ENCODE assay signal across 8 cellular contexts in genomic region chr2:12720181-12720580, GRCh38. TPM values are rescaled to one million over a fixed set of nuclear protein-coding genes. Genes with fewer than 3 reads are reported as not detected.
A peak's percentile ranks its signal among the peaks of the same experiment; 100 is the strongest.
DNase-seq lines count a peak whose midpoint lies in the region; ATAC-seq and TF ChIP-seq lines count a peak whose summit lies in the region.

No MANE protein-coding gene starts in this region.

- H3K27ac ChIP-seq in CD8-positive, alpha-beta T cell (ENCODE audit: low read depth, low read length) = no peak overlapping the region
- H3K27ac ChIP-seq in OCI-LY1 (ENCODE audit: low read depth, low read length, poor library complexity, severe bottlenecking) (peak overlapping the region; percentile 83), ectodermal cell (ENCODE audit: insufficient read depth, low read depth, low read length, poor library complexity, severe bottlenecking) (no peak overlapping the region)

- H4K20me1 ChIP-seq in OCI-LY1 (ENCODE audit: insufficient read depth, low read length) = no peaks in the 10 kb centered on the region

- H3K36me3 ChIP-seq in CD8-positive, alpha-beta T cell (ENCODE audit: insufficient read depth, low read length) = peaks cover 5% of the 10 kb centered on the region
- H3K36me3 ChIP-seq in OCI-LY1 (ENCODE audit: insufficient read depth, low read length) (peaks cover 59% of the 10 kb centered on the region), ectodermal cell (ENCODE audit: control insufficient read depth, insufficient read depth, low read length) (peaks cover 18% of the 10 kb centered on the region), neuron (ENCODE audit: insufficient read depth, low read length) (peaks cover 24% of the 10 kb centered on the region)

- H3K4me3 Mint-ChIP-seq in CD8-positive, alpha-beta T cell = peak overlapping the region; percentile 97

- H3K79me2 ChIP-seq in OCI-LY1 (ENCODE audit: insufficient read depth, low read length) = peaks cover 77% of the 10 kb centered on the region

- H3K9me3 ChIP-seq in CD8-positive, alpha-beta T cell (ENCODE audit: low read length) = no peaks in the 10 kb centered on the region
- H3K9me3 ChIP-seq in OCI-LY1 (ENCODE audit: low read length) (no peaks in the 10 kb centered on the region), ectodermal cell (ENCODE audit: control insufficient read depth, low read length) (no peaks in the 10 kb centered on the region), neuron (ENCODE audit: low read length) (no peaks in the 10 kb centered on the region)

- H3K9me3 Mint-ChIP-seq in CD8-positive, alpha-beta T cell = no peaks in the 10 kb centered on the region

- H3F3A ChIP-seq in OCI-LY1 (ENCODE audit: insufficient read depth, low read length) = no peaks in the 10 kb centered on the region

- H3K4me2 ChIP-seq in OCI-LY1 (ENCODE audit: low read length) = peak overlapping the region; percentile 88

- H2AFZ ChIP-seq in OCI-LY1 (ENCODE audit: low read length) = no peak overlapping the region
- no peak overlapping the region for H2AFZ ChIP-seq in neuron (ENCODE audit: low read depth, low read length)

- intact Hi-C loops in CD8-positive, alpha-beta T cell (cut with DNase I, micrococcal nuclease) = loop anchor here (1.0 to 10.0 kb wide), 2 partner anchors 8 to 1565 kb away; partner anchors contain the start of gene SLC66A3 (in 1 of the 2)

- peaks cover 41% of the 10 kb centered on the region for H3K4me1 ChIP-seq in CD8-positive, alpha-beta T cell (ENCODE audit: insufficient read depth, low read length)
- peaks cover 58% of the 10 kb centered on the region for H3K4me1 ChIP-seq in OCI-LY1 (ENCODE audit: insufficient read depth, low read length, severe bottlenecking)
- peaks cover 19% of the 10 kb centered on the region for H3K4me1 ChIP-seq in ectodermal cell (ENCODE audit: control insufficient read depth, insufficient read depth, low read length)
- peaks cover 33% of the 10 kb centered on the region for H3K4me1 ChIP-seq in neuron (ENCODE audit: insufficient read depth, low read length)

- peak overlapping the region; percentile 93 for H3K9ac ChIP-seq in OCI-LY1 (ENCODE audit: low read length)

- WGBS in ectodermal cell, 2 experiments = 40 to 56% methylated on average over 1 of the region's 1 CpG

- H3K9me2 ChIP-seq in OCI-LY1 (ENCODE audit: low read depth, low read length) = no peaks in the 10 kb centered on the region

- H3K4me3 ChIP-seq in CD8-positive, alpha-beta T cell (ENCODE audit: low read depth, low read length) = peak overlapping the region; percentile 9
- peak overlapping the region; percentile 91 for H3K4me3 ChIP-seq in OCI-LY1 (ENCODE audit: low read depth, low read length, poor library complexity, severe bottlenecking)
- H3K4me3 ChIP-seq in ectodermal cell (ENCODE audit: insufficient read depth, low read depth, low read length) = peak overlapping the region; percentile 88
- H3K4me3 ChIP-seq in neuron (ENCODE audit: low read length) = peak overlapping the region; percentile 80

- POLR2A ChIA-PET in CD8-positive, alpha-beta T cell (lab: Charles Lee) = interaction anchor here (0.8 kb wide), 2 partner anchors 10 to 283 kb away, joined by 3 read pairs; no protein-coding TSS in a partner anchor

- peak overlapping the region; percentile 23 for H3K27ac Mint-ChIP-seq in CD8-positive, alpha-beta T cell

- H3K27me3 Mint-ChIP-seq in CD8-positive, alpha-beta T cell (ENCODE audit: low read depth) = no peaks in the 10 kb centered on the region

- H3K36me3 Mint-ChIP-seq in CD8-positive, alpha-beta T cell = peaks cover 54% of the 10 kb centered on the region

- CTCF ChIA-PET in CD8-positive, alpha-beta T cell (lab: Charles Lee) = interaction anchor here (1.0 to 3.2 kb wide), 6 partner anchors 14 to 856 kb away, joined by 3 to 25 read pairs (median 4); no protein-coding TSS in a partner anchor

- no peaks in the 10 kb centered on the region for H3K27me3 ChIP-seq in CD8-positive, alpha-beta T cell (ENCODE audit: insufficient read depth, low read length)
- H3K27me3 ChIP-seq in OCI-LY1 (ENCODE audit: insufficient read depth, low read length) (no peaks in the 10 kb centered on the region), ectodermal cell (ENCODE audit: control insufficient read depth, insufficient read depth, low read length, poor library complexity, severe bottlenecking) (no peaks in the 10 kb centered on the region), neuron (ENCODE audit: insufficient read depth, low read length) (no peaks in the 10 kb centered on the region)

- TF ChIP-seq CTCF in CD8-positive, alpha-beta T cell (IDR thresholded peaks at IDR 0.05) = no peak
- TF ChIP-seq CTCF in OCI-LY1 (IDR thresholded peaks at IDR 0.05; ENCODE audit: low read length) = no peak

- peaks cover 70% of the 10 kb centered on the region for H3K4me1 Mint-ChIP-seq in CD8-positive, alpha-beta T cell (ENCODE audit: low read depth)

- peak in 1 of 7 experiments; percentile 44 for DNase-seq in CD8-positive, alpha-beta T cell
- no peak for DNase-seq in stimulated activated CD4-positive, alpha-beta T cell treated with anti-CD3 and anti-CD28 coated beads, Interleukin-4, amount 100 ng/mL, for 24 hours
- DNase-seq in SHP77 treated with DMSO at 0.1 percent for 48 hours (lab: John Stamatoyannopoulos, UW) (no peak), midbrain (lab: John Stamatoyannopoulos, UW) (no peak)

- no peak for ATAC-seq in CD8-positive, alpha-beta T cell
- no peak for ATAC-seq in GM19035 (IDR thresholded peaks at IDR 0.05; ENCODE audit: unreplicated experiment)

RNA-seq across cellular contexts. Expression of gene TRIB2, which starts 3.4 kb away (rescaled TPM):
- 10 to 100 TPM; 46.6 to 54.4 TPM for total RNA-seq in CD8-positive, alpha-beta T cell
- polyA plus RNA-seq in ectodermal cell (2013, experiment 1 of 4) = 103 TPM
- 114 TPM for polyA plus RNA-seq in ectodermal cell (2013, experiment 2 of 4)
- polyA plus RNA-seq in ectodermal cell (2013, experiment 3 of 4) = 95.1 TPM
- polyA plus RNA-seq in ectodermal cell (2013, experiment 4 of 4) = 105 TPM

Comparison
In these comparisons a context has a peak if more than half of its experiments do, and no peak if none do; other contexts are left out.
1. H3K4me3 ChIP-seq: peak in every context shown above with its lines; median percentile 91 in OCI-LY1; 88 in ectodermal cell; 80 in neuron; 9 in CD8-positive, alpha-beta T cell.